In genomic region chr1:51326839-51327238, GRCh38 we compare ENCODE assay signal across 16 cellular contexts. TPM values are rescaled to one million over a fixed set of nuclear protein-coding genes. Genes with fewer than 3 reads are reported as not detected.
"Had no signal": no experiment of that assay in that cellular context is flagged by ENCODE, and none has a peak within 500 bp of the region (broad histone marks: within the 10 kb centered on the region; RNA-seq: fewer than 3 reads in every experiment).

No MANE protein-coding gene starts in this region.

- H3K36me3 ChIP-seq: esophagus squamous epithelium, tibial nerve had no signal

- H3K9me3 ChIP-seq: esophagus squamous epithelium, tibial nerve had no signal

- H3K79me2 ChIP-seq: hepatocyte had no signal

- DNase-seq: activated B cell treated with CpG ODN at 0.5 μM for 24 hours; activated CD8-positive, alpha-beta memory T cell treated with anti-CD3 and anti-CD28 coated beads, Interleukin-2, amount 10 ng/mL, durations not matched to agents 7 days and 5 days; activated CD8-positive, alpha-beta T cell treated with anti-CD3 and anti-CD28 coated beads, Interleukin-2, amount 10 ng/mL, durations not matched to agents 7 days and 5 days; activated naive CD4-positive, alpha-beta T cell; activated T-cell treated with anti-CD3 and anti-CD28 coated beads, Interleukin-2, amount 50 U/mL, for 48 hours; anterior cingulate cortex; effector CD4-positive, alpha-beta T cell; esophagus squamous epithelium; foreskin melanocyte; retina; stimulated activated CD4-positive, alpha-beta T cell treated with anti-CD3 and anti-CD28 coated beads, Interleukin-2, amount 100 ng/mL, for 24 hours; stimulated activated naive CD4-positive, alpha-beta T cell treated with Interleukin-2 at 50 U/mL for 16 hours; T-helper 2 cell had no signal

- H3K27me3 ChIP-seq: hepatocyte had no signal

- H3K27ac ChIP-seq: esophagus squamous epithelium, hepatocyte, tibial nerve had no signal

- H2AFZ ChIP-seq: hepatocyte had no signal

- H3K4me3 ChIP-seq: esophagus squamous epithelium, hepatocyte, smooth muscle cell, tibial nerve had no signal

- H3K4me2 ChIP-seq: hepatocyte, smooth muscle cell had no signal

RNA-seq across cellular contexts. Expression of gene TTC39A, which starts 3.5 kb away (rescaled TPM):
- total RNA-seq: activated CD8-positive, alpha-beta T cell treated with anti-CD3 and anti-CD28 coated beads, Interleukin-2, amount 10 ng/mL, durations not matched to agents 7 days and 5 days had no signal
